ENCODE assay signal across 8 cellular contexts in the genomic region with DNA sequence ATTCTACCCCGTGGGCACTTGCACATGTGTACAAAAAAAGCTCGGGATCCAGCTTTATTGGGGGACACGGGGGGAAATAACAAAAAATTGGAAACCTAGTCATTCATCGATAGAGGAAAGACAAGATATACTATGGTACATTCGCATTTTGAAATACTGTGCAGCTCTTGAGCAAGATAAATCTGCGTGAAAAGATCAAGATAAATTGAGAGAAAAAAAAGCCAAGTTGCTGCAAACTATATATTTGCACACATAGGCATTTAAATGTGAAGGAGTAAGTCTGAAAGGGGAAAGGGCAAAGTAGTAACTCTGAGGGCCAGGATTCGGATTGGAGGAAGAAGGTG. TPM values are rescaled to one million over a fixed set of nuclear protein-coding genes. Genes with fewer than 3 reads are reported as not detected.
A peak's percentile ranks its signal among the peaks of the same experiment; 100 is the strongest.
DNase-seq lines count a peak whose midpoint lies in the region; ATAC-seq and TF ChIP-seq lines count a peak whose summit lies in the region.

No MANE protein-coding gene starts in this region.

- ATAC-seq in heart right ventricle (peak in 1 of 8 donors; percentile 13), aorta (ENCODE audit: low FRiP score) (no peak)

- H3K4me2 ChIP-seq in mammary epithelial cell (ENCODE audit: insufficient read depth, low read depth, low read length), result peak overlapping the region; percentile 77

- intact Hi-C loops in heart right ventricle (cut with DNase I), result loop anchor here in 2 of 10 donors (1.0 to 10.0 kb wide), 3 partner anchors 17 to 226 kb away; partner anchors contain the start of genes CCNDBP1 (in 1 of the 2) and LCMT2 (in 1 of the 2)
- intact Hi-C loops in cardiac septum (cut with DNase I), result loop anchor here (5.0 kb wide), 1 partner anchor 81 kb away; the partner anchor contains the start of gene CCNDBP1
- intact Hi-C loops in mammary epithelial cell (cut with micrococcal nuclease), result loop anchor here (1.0 to 10.0 kb wide), 2 partner anchors 27 to 178 kb away; partner anchors contain the start of gene TMEM62
- intact Hi-C loops in aorta (cut with DNase I), result loop anchor here in 1 of 2 donors (5.0 kb wide), 1 partner anchor 81 kb away; the partner anchor contains the start of gene CCNDBP1

- TF ChIP-seq CTCF in heart right ventricle (IDR thresholded peaks at IDR 0.05) (no peak), mammary epithelial cell (conservative IDR thresholded peaks at IDR 0.05 in 1 of 2, IDR thresholded peaks at IDR 0.05 in 1 of 2; ENCODE audit: extremely low read depth in 1 of 2, insufficient read depth in 1 of 2, low read depth in 1 of 2, low read length in 2 of 2) (no peak), mesothelial cell of epicardium (IDR thresholded peaks at IDR 0.05; ENCODE audit: unreplicated experiment) (no peak)

- H3K27ac Mint-ChIP-seq in mesothelial cell of epicardium, result peak overlapping the region; percentile 99

- DNase-seq in heart right ventricle, result no peak
- DNase-seq in cardiac septum (ENCODE audit: low spot score), result no peak
- DNase-seq in mammary epithelial cell, result no peak
- DNase-seq in mesothelial cell of epicardium (ENCODE audit: low spot score in 2 of 2, unreplicated experiment in 2 of 2), result no peak
- DNase-seq in aorta, result no peak
- DNase-seq in NCI-H1105 (lab: John Stamatoyannopoulos, UW), result no peak
- no peak for DNase-seq in NCI-H2081 (lab: John Stamatoyannopoulos, UW)
- no peak for DNase-seq in NCI-H446 (lab: John Stamatoyannopoulos, UW)

- H3K27ac ChIP-seq in heart right ventricle (peak overlapping the region; percentile 52 to 98 (median 94)), mammary epithelial cell (ENCODE audit: insufficient read depth, low read depth, low read length) (peak overlapping the region; percentile 80), aorta (ENCODE audit: low read depth in 1 of 2, low read length in 2 of 2) (peak overlapping the region; percentile 51 to 78)

- WGBS in heart right ventricle, 2 donors, result 21 to 22% methylated on average over 7 of the region's 7 CpGs
- WGBS in mammary epithelial cell (ENCODE audit: low coverage, missing lambda C conversion rate), result 10% methylated on average over 7 of the region's 7 CpGs
- 21 to 22% methylated on average over 7 of the region's 7 CpGs for WGBS in aorta, 2 donors

- no peaks in the 10 kb centered on the region for H3K9me3 Mint-ChIP-seq in mesothelial cell of epicardium

- H3K4me1 ChIP-seq in heart right ventricle (peaks cover 3 to 44% (median 32%) of the 10 kb centered on the region in 9 donors), mammary epithelial cell (ENCODE audit: insufficient read depth, low read length) (peaks cover 22% of the 10 kb centered on the region), aorta (ENCODE audit: control insufficient read depth in 1 of 2, insufficient read depth in 2 of 2, low read length in 2 of 2) (peaks cover 0 to 4% of the 10 kb centered on the region in 2 donors)

- dilution Hi-C loops in mammary epithelial cell (cut with HindIII; ENCODE audit: low sequenced_read_pairs), result no loop called here

- H3K36me3 ChIP-seq in heart right ventricle (peaks cover 0 to 16% (median 0%) of the 10 kb centered on the region in 9 donors), mammary epithelial cell (ENCODE audit: insufficient read depth, low read length) (peaks cover 7% of the 10 kb centered on the region), aorta (ENCODE audit: control insufficient read depth in 1 of 2, insufficient read depth in 2 of 2, low read length in 1 of 2) (no peaks in the 10 kb centered on the region)

- no peaks in the 10 kb centered on the region for H3K9me3 ChIP-seq in heart right ventricle
- no peaks in the 10 kb centered on the region for H3K9me3 ChIP-seq in mammary epithelial cell (replicated peaks; ENCODE audit: insufficient read depth, low read length)
- H3K9me3 ChIP-seq in aorta (ENCODE audit: control insufficient read depth, low read length), result no peaks in the 10 kb centered on the region

- in situ Hi-C loops in mammary epithelial cell (cut with MboI; ENCODE audit: low sequenced_read_pairs in 2 of 2), result no loop called here

- H3K4me3 ChIP-seq in heart right ventricle, result peak overlapping the region; percentile 60 to 92 (median 78)
- H3K4me3 ChIP-seq in mammary epithelial cell (replicated peaks in 1 of 3; ENCODE audit: insufficient read depth in 1 of 3, low read depth in 2 of 3, low read length in 3 of 3), result peak overlapping the region; percentile 74 to 82 (median 77)
- H3K4me3 ChIP-seq in aorta (ENCODE audit: low read length in 2 of 2), result peak overlapping the region; percentile 67 to 97

- CTCF ChIA-PET in mammary epithelial cell (lab: Charles Lee; ENCODE audit: low non-redundant PET), result no interaction called here

- peaks cover 38% of the 10 kb centered on the region for H3K79me2 ChIP-seq in mammary epithelial cell (ENCODE audit: insufficient read depth, low read length)

- no peaks in the 10 kb centered on the region for H4K20me1 ChIP-seq in mammary epithelial cell (ENCODE audit: insufficient read depth, low read length)

- peaks cover 7% of the 10 kb centered on the region for H3K36me3 Mint-ChIP-seq in mesothelial cell of epicardium

- peaks cover 5% of the 10 kb centered on the region for H3K27me3 Mint-ChIP-seq in mesothelial cell of epicardium (ENCODE audit: low read depth)

- H3K27me3 ChIP-seq in heart right ventricle, result no peaks in the 10 kb centered on the region
- H3K27me3 ChIP-seq in mammary epithelial cell (ENCODE audit: insufficient read depth, low read length), result no peaks in the 10 kb centered on the region
- H3K27me3 ChIP-seq in aorta (ENCODE audit: control insufficient read depth in 1 of 2, insufficient read depth in 2 of 2, low read length in 1 of 2), result no peaks in the 10 kb centered on the region

- H3K4me3 Mint-ChIP-seq in mesothelial cell of epicardium, result peak overlapping the region; percentile 97

- peak overlapping the region; percentile 89 for H2AFZ ChIP-seq in mammary epithelial cell (ENCODE audit: low read depth, low read length)

- peak overlapping the region; percentile 87 for H3K9ac ChIP-seq in mammary epithelial cell (ENCODE audit: insufficient read depth, low read length)

- no TSS peak for BruUV-seq in mammary epithelial cell (replicated peaks; lab: Mats Ljungman, UMichigan)

- H3K4me1 Mint-ChIP-seq in mesothelial cell of epicardium, result peaks cover 22% of the 10 kb centered on the region

RNA-seq across cellular contexts. Expression of gene UBR1, which starts 0.6 kb away (rescaled TPM):
- total RNA-seq in heart right ventricle, result 10 to 100 TPM; 19.2 to 46.2 (median 28.1) TPM
- 1 to 10 TPM; 3.8 to 4.8 TPM for polyA plus RNA-seq in heart right ventricle
- 34.6 TPM for total RNA-seq in cardiac septum
- 10 to 100 TPM; 32.5 to 45.8 TPM for total RNA-seq in mammary epithelial cell
- polyA plus RNA-seq in mammary epithelial cell, result 9.6 TPM
- polyA minus RNA-seq in mammary epithelial cell, result 25.4 TPM
- 29.9 to 36.4 TPM (median 33.4 TPM) in 3 replicates for total RNA-seq in mesothelial cell of epicardium
- total RNA-seq in aorta, result 10 to 100 TPM; 40.6 to 43.7 TPM
- 1 to 10 TPM; 4.0 to 9.3 TPM for polyA plus RNA-seq in aorta

RNA-seq across cellular contexts. Expression of gene TMEM62, which starts 26.9 kb away (rescaled TPM):
- total RNA-seq in heart right ventricle, result 10 to 100 TPM in 7 of 10 donors, 1 to 10 TPM in 3; 7.6 to 13.8 (median 11.7) TPM
- 10 to 100 TPM; 11.4 to 13.9 TPM for polyA plus RNA-seq in heart right ventricle
- 9.3 TPM for total RNA-seq in cardiac septum
- total RNA-seq in mammary epithelial cell, result 10 to 100 TPM; 13.3 to 14.8 TPM
- polyA plus RNA-seq in mammary epithelial cell, result 4.7 TPM
- polyA minus RNA-seq in mammary epithelial cell, result 4.8 TPM
- total RNA-seq in mesothelial cell of epicardium, result 12.4 to 13.4 TPM (median 12.9 TPM) in 3 replicates
- 10 to 100 TPM; 24.1 to 24.5 TPM for total RNA-seq in aorta
- polyA plus RNA-seq in aorta, result 10 to 100 TPM; 13.8 to 28.9 TPM
